In genomic region chr2:148875387-148876051, GRCh38 we compare ENCODE assay signal across 9 cellular contexts. TPM values are rescaled to one million over a fixed set of nuclear protein-coding genes. Genes with fewer than 3 reads are reported as not detected.
A peak's percentile ranks its signal among the peaks of the same experiment; 100 is the strongest.
DNase-seq lines count a peak whose midpoint lies in the region; ATAC-seq and TF ChIP-seq lines count a peak whose summit lies in the region.
"Had no signal": no experiment of that assay in that cellular context is flagged by ENCODE, and none has a peak within 500 bp of the region (broad histone marks: within the 10 kb centered on the region; RNA-seq: fewer than 3 reads in every experiment).

No MANE protein-coding gene starts in this region.

- H3K27ac Mint-ChIP-seq in activated T-cell treated with anti-CD3 and anti-CD28 coated beads, Interleukin-2, amount 50 U/mL, for 72 hours: no peak overlapping the region

- H3K79me2 ChIP-seq in DOHH2 (ENCODE audit: control insufficient read depth, low read length): peaks cover 31% of the 10 kb centered on the region

- H3F3A ChIP-seq in DOHH2 (ENCODE audit: control insufficient read depth, insufficient read depth): 0 out of 2 replicates have a peak, but pooled peaks cover 4% of the 10 kb centered on the region

- intact Hi-C loops in left colon (cut with DNase I, micrococcal nuclease): no loop called here
- intact Hi-C loops in tibial artery (cut with DNase I; ENCODE audit: low total_unique reads): no loop called here

- peak overlapping the region; percentile 90 for H3K4me3 Mint-ChIP-seq in activated T-cell treated with anti-CD3 and anti-CD28 coated beads, Interleukin-2, amount 50 U/mL, for 72 hours

- peak overlapping the region; percentile 92 for H3K4me2 ChIP-seq in DOHH2 (ENCODE audit: low read length)

- H3K27me3 Mint-ChIP-seq in activated T-cell treated with anti-CD3 and anti-CD28 coated beads, Interleukin-2, amount 50 U/mL, for 72 hours (ENCODE audit: low read depth): peaks cover 27% of the 10 kb centered on the region

- 0 out of 2 replicates have a peak, but pooled peaks cover 2% of the 10 kb centered on the region for H4K20me1 ChIP-seq in DOHH2 (ENCODE audit: control insufficient read depth, insufficient read depth, low read depth, low read length)

- H3K4me1 Mint-ChIP-seq in activated T-cell treated with anti-CD3 and anti-CD28 coated beads, Interleukin-2, amount 50 U/mL, for 72 hours (ENCODE audit: low read depth): peaks cover 21% of the 10 kb centered on the region

- H3K27ac ChIP-seq in DOHH2 (ENCODE audit: low read depth, low read length): no peak overlapping the region
- H3K27ac ChIP-seq in tibial artery: no peak overlapping the region
- H3K27ac ChIP-seq: SK-N-MC had no signal

- ATAC-seq in GM19372 (IDR thresholded peaks at IDR 0.05; ENCODE audit: low read depth, unreplicated experiment): peak; percentile 36
- peak; percentile 27 for ATAC-seq in HG03196 (IDR thresholded peaks at IDR 0.05; ENCODE audit: unreplicated experiment)
- ATAC-seq in activated T-cell treated with anti-CD3 and anti-CD28 coated beads, Interleukin-2, amount 50 U/mL, for 72 hours (replicated peaks in 1 of 2): peak; percentile 38 to 39
- ATAC-seq in left colon: peak; percentile 8

- H3K36me3 ChIP-seq in DOHH2 (ENCODE audit: control insufficient read depth, low read length) (0 out of 2 replicates have a peak, but pooled peaks cover 6% of the 10 kb centered on the region), tibial artery (no peaks in the 10 kb centered on the region)

- H3K9me3 ChIP-seq in DOHH2 (ENCODE audit: control insufficient read depth, insufficient read depth, low read length) (peaks cover 3% of the 10 kb centered on the region; the same call in 1 of the 2 replicates), tibial artery (peaks cover 0 to 7% (median 0%) of the 10 kb centered on the region in 3 donors)

- no peaks in the 10 kb centered on the region for H3K9me2 ChIP-seq in DOHH2 (replicated peaks; ENCODE audit: control insufficient read depth, low read length)

- peaks cover 0 to 2% of the 10 kb centered on the region in 2 donors for H3K9me3 Mint-ChIP-seq in activated T-cell treated with anti-CD3 and anti-CD28 coated beads, Interleukin-2, amount 50 U/mL, for 72 hours

- H3K4me1 ChIP-seq in DOHH2 (ENCODE audit: control insufficient read depth, low read length) (peaks cover 18% of the 10 kb centered on the region), tibial artery (peaks cover 0 to 30% (median 25%) of the 10 kb centered on the region in 4 donors)

- peak overlapping the region; percentile 81 for H3K4me3 ChIP-seq in DOHH2 (ENCODE audit: low read length)
- H3K4me3 ChIP-seq in tibial artery: peak overlapping the region; percentile 51 to 60

- peak; percentile 26 to 27 for DNase-seq in activated T-cell treated with anti-CD3 and anti-CD28 coated beads, Interleukin-2, amount 50 U/mL, for 72 hours
- DNase-seq in left colon (peak in 1 of 2 donors; percentile 8), tibial artery (no peak), NCI-H187 treated with DMSO at 0.1 percent for 48 hours (lab: John Stamatoyannopoulos, UW) (no peak), COLO829 (ENCODE audit: low spot score) (no peak)

- H3K36me3 Mint-ChIP-seq in activated T-cell treated with anti-CD3 and anti-CD28 coated beads, Interleukin-2, amount 50 U/mL, for 72 hours (ENCODE audit: insufficient read depth in 2 of 2): peaks cover 2 to 3% of the 10 kb centered on the region in 2 donors

- peaks cover 12% of the 10 kb centered on the region for H3K27me3 ChIP-seq in DOHH2 (ENCODE audit: control insufficient read depth, low read length)
- H3K27me3 ChIP-seq in tibial artery: peaks cover 0 to 28% of the 10 kb centered on the region in 2 donors

- TF ChIP-seq CTCF in DOHH2 (IDR thresholded peaks at IDR 0.05; ENCODE audit: low read depth, low read length, poor library complexity, severe bottlenecking): no peak
- TF ChIP-seq CTCF in tibial artery (IDR thresholded peaks at IDR 0.05): no peak

RNA-seq across cellular contexts. Expression of gene KIF5C, which starts 0.5 kb away (rescaled TPM):
- total RNA-seq in activated T-cell treated with anti-CD3 and anti-CD28 coated beads, Interleukin-2, amount 50 U/mL, for 72 hours: 10 to 100 TPM; 23.9 to 29.1 TPM
- total RNA-seq in left colon: 1 to 10 TPM; 1.4 to 2.7 TPM

Comparison
In these comparisons a context has a peak if more than half of its experiments do, and no peak if none do; other contexts are left out.
1. DNase-seq: peak in activated T-cell treated with anti-CD3 and anti-CD28 coated beads, Interleukin-2, amount 50 U/mL, for 72 hours (2 of 2); none in tibial artery (0 of 2), NCI-H187 treated with DMSO at 0.1 percent for 48 hours (single experiment) and COLO829 (single experiment).
2. RNA of gene KIF5C, which starts 0.5 kb away (total RNA-seq): 23.9 to 29.1 TPM in activated T-cell treated with anti-CD3 and anti-CD28 coated beads, Interleukin-2, amount 50 U/mL, for 72 hours; 1.4 to 2.7 TPM in left colon; every median in the first group is over 4 times any median in the second.
3. Peak in every context shown above with its lines, with median percentiles within 50 percentile points of each other: ATAC-seq.